14 cellular contexts compared by ENCODE assay signal in the genomic region with DNA sequence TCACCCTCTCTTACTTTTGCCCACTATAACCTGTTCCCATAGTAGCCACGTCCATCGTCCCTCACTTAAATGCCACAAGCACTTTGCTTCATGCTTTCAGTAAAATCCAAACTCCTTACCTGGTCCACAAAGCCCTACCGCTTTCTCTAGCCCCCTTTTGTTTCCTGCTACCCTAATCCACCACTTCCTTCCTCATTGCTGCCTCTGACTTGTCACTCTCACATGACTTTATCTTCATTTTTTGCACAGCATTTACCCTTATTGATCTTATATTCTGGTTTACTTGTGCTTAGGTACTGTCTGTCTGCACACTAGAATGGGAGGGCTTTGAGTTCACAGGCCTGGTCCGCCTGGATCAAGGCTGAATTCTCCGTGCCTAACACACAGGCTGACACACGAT.
"Had no signal": no experiment of that assay in that cellular context is flagged by ENCODE, and none has a peak within 500 bp of the region (broad histone marks: within the 10 kb centered on the region; RNA-seq: fewer than 3 reads in every experiment).

No MANE protein-coding gene starts in this region.

- H3K4me2 ChIP-seq: SK-N-SH had no signal

- H3K4me1 ChIP-seq: esophagus muscularis mucosa, testis, upper lobe of right lung had no signal

- DNase-seq: activated CD4-positive, alpha-beta memory T cell treated with anti-CD3 and anti-CD28 coated beads for 36 hours; activated CD4-positive, CD25-positive, alpha-beta regulatory T cell treated with anti-CD3 and anti-CD28 coated beads, Interleukin-2, amount 50 U/mL, for 72 hours; aorta; hypothalamus; SK-N-SH; stimulated activated CD4-positive, alpha-beta T cell treated with anti-CD3 and anti-CD28 coated beads, Interleukin-2, amount 100 ng/mL, for 48 hours; stimulated activated naive CD8-positive, alpha-beta T cell treated with anti-CD3 and anti-CD28 coated beads, Interleukin-15, amount 100 ng/mL, for 72 hours; testis; upper lobe of right lung had no signal

- H3K9me3 ChIP-seq: esophagus muscularis mucosa, SK-N-SH, testis, upper lobe of right lung had no signal

- ATAC-seq: activated T-helper 17 cell treated with anti-CD3 and anti-CD28 coated beads, Interleukin-2, amount 50 U/mL, for 72 hours; stimulated activated naive CD8-positive, alpha-beta T cell treated with anti-CD3 and anti-CD28 coated beads, Interleukin-15, amount 100 ng/mL, for 72 hours; upper lobe of right lung had no signal

- H3K27ac Mint-ChIP-seq: activated CD4-positive, alpha-beta memory T cell treated with anti-CD3 and anti-CD28 coated beads for 36 hours; activated naive CD8-positive, alpha-beta T cell; activated T-helper 17 cell treated with anti-CD3 and anti-CD28 coated beads, Interleukin-2, amount 50 U/mL, for 72 hours; nephron had no signal

- H3K9ac ChIP-seq: SK-N-SH had no signal

- H3K4me3 Mint-ChIP-seq: activated CD4-positive, alpha-beta memory T cell treated with anti-CD3 and anti-CD28 coated beads for 36 hours; activated naive CD8-positive, alpha-beta T cell; activated T-helper 17 cell treated with anti-CD3 and anti-CD28 coated beads, Interleukin-2, amount 50 U/mL, for 72 hours; nephron; stimulated activated naive CD8-positive, alpha-beta T cell treated with anti-CD3 and anti-CD28 coated beads, Interleukin-15, amount 100 ng/mL, for 72 hours had no signal

- H3K27me3 ChIP-seq: dorsolateral prefrontal cortex, esophagus muscularis mucosa, testis, upper lobe of right lung had no signal

- H3K4me3 ChIP-seq: dorsolateral prefrontal cortex, esophagus muscularis mucosa, testis, upper lobe of right lung had no signal

- H3K4me1 Mint-ChIP-seq: nephron had no signal

- H3K27me3 Mint-ChIP-seq: activated CD4-positive, alpha-beta memory T cell treated with anti-CD3 and anti-CD28 coated beads for 36 hours; activated naive CD8-positive, alpha-beta T cell; activated T-helper 17 cell treated with anti-CD3 and anti-CD28 coated beads, Interleukin-2, amount 50 U/mL, for 72 hours; stimulated activated naive CD8-positive, alpha-beta T cell treated with anti-CD3 and anti-CD28 coated beads, Interleukin-15, amount 100 ng/mL, for 72 hours had no signal

- H3K9me3 Mint-ChIP-seq: activated CD4-positive, alpha-beta memory T cell treated with anti-CD3 and anti-CD28 coated beads for 36 hours; activated T-helper 17 cell treated with anti-CD3 and anti-CD28 coated beads, Interleukin-2, amount 50 U/mL, for 72 hours; nephron; stimulated activated naive CD8-positive, alpha-beta T cell treated with anti-CD3 and anti-CD28 coated beads, Interleukin-15, amount 100 ng/mL, for 72 hours had no signal

- H3K27ac ChIP-seq: esophagus muscularis mucosa, testis, upper lobe of right lung had no signal
